7 cellular contexts compared by ENCODE assay signal in genomic region chr14:44606576-44606975, GRCh38.
"Had no signal": no experiment of that assay in that cellular context is flagged by ENCODE, and none has a peak within 500 bp of the region (broad histone marks: within the 10 kb centered on the region; RNA-seq: fewer than 3 reads in every experiment).

No MANE protein-coding gene starts in this region.

- ATAC-seq: effector memory CD8-positive, alpha-beta T cell; esophagus mucosa; foreskin keratinocyte; gastrocnemius medialis; gastroesophageal sphincter; heart left ventricle; heart right ventricle had no signal
